16 cellular contexts compared by ENCODE assay signal in the genomic region with DNA sequence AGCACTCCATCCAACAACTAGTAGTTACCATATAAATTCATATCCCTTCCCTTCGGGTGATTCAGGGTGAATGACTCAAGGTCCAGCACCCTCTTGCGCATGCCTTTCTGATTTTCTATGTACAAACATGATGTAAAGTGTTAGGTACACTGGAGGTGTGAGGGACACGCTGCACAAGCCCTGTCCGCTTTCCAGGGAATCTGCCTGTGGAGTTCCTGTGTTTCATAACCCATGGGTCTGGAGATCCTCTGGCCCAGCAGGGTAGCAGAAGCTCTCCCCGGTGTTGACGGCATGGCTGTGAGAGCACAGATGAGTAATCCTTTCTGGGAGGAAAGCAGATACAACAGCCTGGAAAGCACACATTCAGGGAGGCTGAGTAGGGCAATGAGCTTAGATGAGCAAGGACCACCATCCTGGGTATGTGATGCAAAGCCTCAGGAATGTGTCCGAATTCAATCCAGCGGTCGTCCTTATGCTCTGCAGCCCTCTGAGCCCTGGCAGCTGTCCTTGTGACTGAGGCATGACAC.
A peak's percentile ranks its signal among the peaks of the same experiment; 100 is the strongest.
DNase-seq lines count a peak whose midpoint lies in the region; ATAC-seq and TF ChIP-seq lines count a peak whose summit lies in the region.
"Had no signal": no experiment of that assay in that cellular context is flagged by ENCODE, and none has a peak within 500 bp of the region (broad histone marks: within the 10 kb centered on the region; RNA-seq: fewer than 3 reads in every experiment).

No MANE protein-coding gene starts in this region.

- H3K4me1 ChIP-seq in PC-3 (ENCODE audit: insufficient read depth, low read length) (peaks cover 13% of the 10 kb centered on the region), endodermal cell (ENCODE audit: control insufficient read depth, insufficient read depth, low read length) (peaks cover 7% of the 10 kb centered on the region), thyroid gland (peaks cover 0 to 7% of the 10 kb centered on the region in 2 donors)
- H3K4me1 ChIP-seq: lower lobe of right lung, upper lobe of right lung had no signal

- ATAC-seq in PC-3 (peak; percentile 23; the same call in 1 of the 2 replicates), left lobe of liver (no peak), GM18519 (IDR thresholded peaks at IDR 0.05; ENCODE audit: low FRiP score, unreplicated experiment) (no peak)
- ATAC-seq: lower lobe of right lung, Right ventricle myocardium inferior, upper lobe of right lung had no signal

- H3K9me3 Mint-ChIP-seq in endodermal cell: no peaks in the 10 kb centered on the region
- H3K9me3 Mint-ChIP-seq: H9 had no signal

- peaks cover 1% of the 10 kb centered on the region for H3K27me3 Mint-ChIP-seq in endodermal cell (ENCODE audit: insufficient read depth)

- no peaks in the 10 kb centered on the region for H3K36me3 Mint-ChIP-seq in endodermal cell (ENCODE audit: low read depth)

- POLR2A ChIA-PET in PC-3 (lab: Charles Lee; ENCODE audit: unreplicated experiment): no interaction called here

- H4K20me1 ChIP-seq in PC-3 (ENCODE audit: low read length): no peaks in the 10 kb centered on the region

- peaks cover 7% of the 10 kb centered on the region for H3K4me1 Mint-ChIP-seq in endodermal cell

- BruUV-seq in PC-3 (replicated peaks; lab: Mats Ljungman, UMichigan): no TSS peak

- CTCF ChIA-PET in PC-3 (lab: Charles Lee): no interaction called here

- H3K4me3 ChIP-seq in AG09309 (ENCODE audit: control insufficient read depth, low read depth, low read length): no peak overlapping the region
- no peak overlapping the region for H3K4me3 ChIP-seq in PC-3 (ENCODE audit: low read length)
- H3K4me3 ChIP-seq in endodermal cell (ENCODE audit: low read length): no peak overlapping the region
- H3K4me3 ChIP-seq in thyroid gland (replicated peaks in 1 of 3): no peak overlapping the region
- H3K4me3 ChIP-seq: lower lobe of right lung, ovary, upper lobe of right lung had no signal

- peak; percentile 23 for DNase-seq in AG09309 (ENCODE audit: low read depth)
- peak; percentile 18 for DNase-seq in PC-3
- DNase-seq in endodermal cell: peak; percentile 51
- peak; percentile 89 for DNase-seq in myocyte (ENCODE audit: low read depth)
- no peak for DNase-seq in KG1 (lab: John Stamatoyannopoulos, UW)
- no peak for DNase-seq in thyroid gland
- no peak for DNase-seq in left lobe of liver (ENCODE audit: low spot score)
- DNase-seq: DMS153, H9, lower lobe of right lung, NCI-H1048, NCI-H446, ovary, upper lobe of right lung had no signal

- intact Hi-C loops in PC-3 (cut with micrococcal nuclease): no loop called here
- intact Hi-C loops in thyroid gland (cut with DNase I): no loop called here

- H3K27me3 ChIP-seq in PC-3 (ENCODE audit: low read length): no peaks in the 10 kb centered on the region
- no peaks in the 10 kb centered on the region for H3K27me3 ChIP-seq in endodermal cell (ENCODE audit: control insufficient read depth, insufficient read depth, low read length, poor library complexity, severe bottlenecking)
- H3K27me3 ChIP-seq in thyroid gland: no peaks in the 10 kb centered on the region
- H3K27me3 ChIP-seq: ovary, upper lobe of right lung had no signal

- H3F3A ChIP-seq in PC-3 (ENCODE audit: low read length, unreplicated experiment): no peaks in the 10 kb centered on the region

- H3K4me3 Mint-ChIP-seq in endodermal cell: no peak overlapping the region
- H3K4me3 Mint-ChIP-seq: H9 had no signal

- H3K4me2 ChIP-seq in PC-3 (ENCODE audit: low read length): no peak overlapping the region

- WGBS in endodermal cell (ENCODE audit: insufficient coverage in 1 of 2, insufficient read length in 1 of 2), 2 experiments: 82 to 84% methylated on average over 7 to 9 of the region's 9 CpGs
- 80 to 90% methylated on average over 9 of the region's 9 CpGs for WGBS in thyroid gland, 2 donors

- TF ChIP-seq CTCF in AG09309 (IDR thresholded peaks at IDR 0.05; ENCODE audit: control insufficient read depth, insufficient read depth, low read depth, low read length, missing control alignments) (no peak), PC-3 (conservative IDR thresholded peaks at IDR 0.05; ENCODE audit: low read depth, low read length) (no peak), endodermal cell (conservative IDR thresholded peaks at IDR 0.05) (no peak), thyroid gland (IDR thresholded peaks at IDR 0.05) (no peak)

- H3K9me3 ChIP-seq in PC-3 (ENCODE audit: low read length): no peaks in the 10 kb centered on the region
- no peaks in the 10 kb centered on the region for H3K9me3 ChIP-seq in endodermal cell (ENCODE audit: control insufficient read depth, low read length)
- no peaks in the 10 kb centered on the region for H3K9me3 ChIP-seq in thyroid gland
- H3K9me3 ChIP-seq: ovary, upper lobe of right lung had no signal

- no peak overlapping the region for H3K27ac Mint-ChIP-seq in endodermal cell

- H3K9ac ChIP-seq in PC-3 (ENCODE audit: low read length): no peak overlapping the region
- H3K9ac ChIP-seq in endodermal cell (ENCODE audit: extremely low read depth, low read length, poor library complexity, severe bottlenecking): no peak overlapping the region

- H3K36me3 ChIP-seq in PC-3 (ENCODE audit: low read depth, low read length): no peaks in the 10 kb centered on the region
- H3K36me3 ChIP-seq in endodermal cell (ENCODE audit: control insufficient read depth, insufficient read depth, low read length): no peaks in the 10 kb centered on the region
- H3K36me3 ChIP-seq in thyroid gland: no peaks in the 10 kb centered on the region
- H3K36me3 ChIP-seq: lower lobe of right lung, ovary, upper lobe of right lung had no signal

- no peak overlapping the region for H2AFZ ChIP-seq in PC-3 (ENCODE audit: low read length)

- TF ChIP-seq POLR2A in thyroid gland (IDR thresholded peaks at IDR 0.05): no peak

- H3K27ac ChIP-seq in PC-3 (ENCODE audit: low read length): no peak overlapping the region
- no peak overlapping the region for H3K27ac ChIP-seq in endodermal cell (ENCODE audit: low read depth, low read length)
- no peak overlapping the region for H3K27ac ChIP-seq in thyroid gland
- H3K27ac ChIP-seq: lower lobe of right lung, ovary, upper lobe of right lung had no signal

- no peaks in the 10 kb centered on the region for H3K9me2 ChIP-seq in PC-3 (replicated peaks; ENCODE audit: low read length)

- no peaks in the 10 kb centered on the region for H3K79me2 ChIP-seq in PC-3 (ENCODE audit: low read length)

Comparison
In these comparisons a context has a peak if more than half of its experiments do, and no peak if none do; other contexts are left out.
1. DNase-seq: peak in AG09309 (single experiment), PC-3 (single experiment), endodermal cell (single experiment) and myocyte (single experiment); none in KG1 (single experiment), thyroid gland (0 of 2) and left lobe of liver (single experiment).